23 cellular contexts compared by ENCODE assay signal in the genomic region with DNA sequence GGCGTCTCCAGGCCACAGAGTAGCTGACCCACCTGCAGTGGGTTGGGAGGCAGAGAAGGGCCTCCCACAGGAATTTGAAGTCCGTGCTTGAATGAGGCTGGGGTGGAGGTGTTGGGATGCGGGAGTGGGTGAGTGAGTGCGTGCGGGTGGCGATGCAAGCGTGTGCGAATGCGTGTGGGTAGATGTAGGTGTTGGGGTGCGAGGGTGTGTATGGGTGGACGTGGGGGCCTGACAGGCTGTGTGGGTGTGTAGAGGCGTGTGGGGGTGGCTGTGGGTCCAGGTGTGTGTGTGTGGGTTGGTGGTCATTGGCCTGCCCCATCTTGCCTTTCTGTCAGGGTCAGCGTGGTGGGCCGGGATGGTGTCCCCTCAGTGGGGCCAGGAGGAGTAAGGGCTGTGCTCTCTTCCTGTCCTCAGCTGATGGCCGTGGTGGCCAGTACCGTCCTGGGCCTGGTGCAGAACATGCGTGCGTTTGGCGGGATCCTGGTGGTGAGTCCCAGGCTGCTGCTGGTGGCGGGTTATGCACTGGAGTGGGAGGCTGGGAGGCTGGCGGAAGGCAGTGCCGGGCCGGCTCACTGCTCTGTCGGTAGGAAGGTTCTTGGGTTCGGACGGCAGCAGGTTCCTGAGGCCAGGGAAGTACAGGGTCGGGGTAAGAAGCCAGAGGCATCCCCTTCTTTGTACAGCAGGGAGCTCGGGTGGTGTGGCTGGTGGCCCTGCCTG. TPM values are rescaled to one million over a fixed set of nuclear protein-coding genes. Genes with fewer than 3 reads are reported as not detected.
DNase-seq lines count a peak whose midpoint lies in the region; ATAC-seq, FAIRE-seq and TF ChIP-seq lines count a peak whose summit lies in the region.
"Had no signal": no experiment of that assay in that cellular context is flagged by ENCODE, and none has a peak within 500 bp of the region (broad histone marks: within the 10 kb centered on the region; RNA-seq: fewer than 3 reads in every experiment).

No MANE protein-coding gene starts in this region.

- TF ChIP-seq EP300 in GM12878 (IDR thresholded peaks at IDR 0.05; ENCODE audit: borderline replicate concordance in 1 of 2, control insufficient read depth in 1 of 2, low read depth in 2 of 2, low read length in 2 of 2): no peak

- H3K4me3 Mint-ChIP-seq in glutamatergic neuron (ENCODE audit: unreplicated experiment): no peak overlapping the region
- no peak overlapping the region for H3K4me3 Mint-ChIP-seq in stimulated activated memory B cell treated with anti-CD40 and anti-IgM and Interleukin-4, amounts not matched to agents 10 μg/mL and 1 μg/mL and 100 μg/mL, for 72 hours
- H3K4me3 Mint-ChIP-seq: CD4-positive, alpha-beta memory T cell; H9; IgD-negative memory B cell had no signal

- TF ChIP-seq RAD21 in GM12878 (IDR thresholded peaks at IDR 0.05; ENCODE audit: insufficient read depth, low read depth, low read length): no peak

- peak overlapping the region; percentile 62 for H3K27ac Mint-ChIP-seq in glutamatergic neuron (ENCODE audit: unreplicated experiment)
- H3K27ac Mint-ChIP-seq in stimulated activated memory B cell treated with anti-CD40 and anti-IgM and Interleukin-4, amounts not matched to agents 10 μg/mL and 1 μg/mL and 100 μg/mL, for 72 hours: peak overlapping the region; percentile 8

- in situ Hi-C loops in GM12878 (cut with MboI): loop anchor here (10.0 kb wide), 1 partner anchor 449 kb away; no protein-coding TSS in a partner anchor

- no peaks in the 10 kb centered on the region for H3K27me3 ChIP-seq in GM12878 (replicated peaks in 1 of 2; ENCODE audit: control insufficient read depth in 2 of 2, insufficient read depth in 2 of 2, low read length in 1 of 2)
- H3K27me3 ChIP-seq: BLaER1 had no signal

- WGBS in GM12878 (ENCODE audit: insufficient coverage, insufficient replicate concordance, low lambda C conversion rate, missing lambda C conversion rate): 81% methylated on average over 26 of the region's 28 CpGs

- peaks cover 17% of the 10 kb centered on the region for H3K4me1 Mint-ChIP-seq in glutamatergic neuron (ENCODE audit: low read depth, unreplicated experiment)
- H3K4me1 Mint-ChIP-seq in stimulated activated memory B cell treated with anti-CD40 and anti-IgM and Interleukin-4, amounts not matched to agents 10 μg/mL and 1 μg/mL and 100 μg/mL, for 72 hours: peaks cover 23% of the 10 kb centered on the region

- peaks cover 2% of the 10 kb centered on the region for H3K9me3 Mint-ChIP-seq in glutamatergic neuron (ENCODE audit: unreplicated experiment)
- no peaks in the 10 kb centered on the region for H3K9me3 Mint-ChIP-seq in stimulated activated memory B cell treated with anti-CD40 and anti-IgM and Interleukin-4, amounts not matched to agents 10 μg/mL and 1 μg/mL and 100 μg/mL, for 72 hours
- H3K9me3 Mint-ChIP-seq: CD4-positive, alpha-beta memory T cell; H9; IgD-negative memory B cell had no signal

- FAIRE-seq in GM12878 (lab: Jason Lieb, UNC): no peak
- FAIRE-seq: GM12892, GM18507, GM19239 had no signal

- no peak overlapping the region for H3K4me2 ChIP-seq in GM12878 (ENCODE audit: control insufficient read depth, insufficient read depth)
- H3K4me2 ChIP-seq: BLaER1 had no signal

- RAD21 ChIA-PET in GM12878 (lab: Charles Lee; ENCODE audit: unreplicated experiment): no interaction called here

- DNase-seq in GM12878 (ENCODE audit: low read depth, low spot score) (no peak), glutamatergic neuron (peak; percentile 19), cerebellar nuclear complex (lab: John Stamatoyannopoulos, UW) (no peak)
- DNase-seq: CD4-positive, alpha-beta memory T cell; H9; Karpas-422; MV-4-11; NCI-H1694; NCI-H2081; NCI-H2171; NCI-H345; NCI-H524 treated with DMSO at 0.1 percent for 48 hours; OCI-M1; Right ventricle myocardium superior had no signal

- TF ChIP-seq CTCF in HEK293 (tag by site-specific recombination; IDR thresholded peaks at IDR 0.05) (no peak), GM12878 (IDR thresholded peaks at IDR 0.05 in 2 of 3, conservative IDR thresholded peaks at IDR 0.05 in 1 of 3; ENCODE audit: control insufficient read depth in 2 of 3, extremely low read depth in 1 of 3, insufficient read depth in 1 of 3, low read depth in 3 of 3, low read length in 3 of 3) (no peak), glutamatergic neuron (IDR thresholded peaks at IDR 0.05; ENCODE audit: partially characterized antibody, unreplicated experiment) (no peak)

- no peak overlapping the region for H2AFZ ChIP-seq in GM12878 (ENCODE audit: control insufficient read depth, low read depth, low read length)

- H3K9me3 ChIP-seq in HEK293 (ENCODE audit: control insufficient read depth, insufficient read depth, low read depth, low read length) (no peaks in the 10 kb centered on the region), GM12878 (replicated peaks; ENCODE audit: control insufficient read depth, insufficient read depth, low read length) (no peaks in the 10 kb centered on the region)
- H3K9me3 ChIP-seq: BLaER1 had no signal

- H3K4me3 ChIP-seq in HEK293 (ENCODE audit: low read depth, low read length): no peak overlapping the region
- H3K4me3 ChIP-seq in GM12878: no peak overlapping the region
- H3K4me3 ChIP-seq: BLaER1 had no signal

- H3K36me3 Mint-ChIP-seq in glutamatergic neuron (ENCODE audit: unreplicated experiment): no peaks in the 10 kb centered on the region
- peaks cover 48% of the 10 kb centered on the region for H3K36me3 Mint-ChIP-seq in stimulated activated memory B cell treated with anti-CD40 and anti-IgM and Interleukin-4, amounts not matched to agents 10 μg/mL and 1 μg/mL and 100 μg/mL, for 72 hours
- H3K36me3 Mint-ChIP-seq: IgD-negative memory B cell had no signal

- CTCF ChIA-PET in HEK293 (lab: Yijun Ruan, JAX): interaction anchor here (0.6 to 0.7 kb wide), 2 partner anchors 344 to 784 kb away, joined by 3 read pairs; no protein-coding TSS in a partner anchor
- CTCF ChIA-PET in GM12878 (lab: Yijun Ruan, JAX): no interaction called here

- H3K4me1 ChIP-seq in HEK293 (ENCODE audit: control insufficient read depth, insufficient read depth, low read length) (no peaks in the 10 kb centered on the region), GM12878 (ENCODE audit: control insufficient read depth, insufficient read depth, low read length) (no peaks in the 10 kb centered on the region)

- no peak for ATAC-seq in GM12878
- ATAC-seq in stimulated activated memory B cell treated with anti-CD40 and anti-IgM and Interleukin-4, amounts not matched to agents 10 μg/mL and 1 μg/mL and 100 μg/mL, for 72 hours: no peak
- ATAC-seq in HG03159 (IDR thresholded peaks at IDR 0.05; ENCODE audit: unreplicated experiment): no peak
- no peak for ATAC-seq in SK-N-SH treated with all-trans-retinoic acid at 6 μM for 48 hours

- TF ChIP-seq POLR2A in GM12878 (IDR thresholded peaks at IDR 0.05; ENCODE audit: low read depth, low read length): 0 out of 2 replicates have a peak, but pooled peaks have one; percentile 42

- POLR2A ChIA-PET in HEK293 (lab: Yijun Ruan, JAX) (no interaction called here), GM12878 (lab: Charles Lee) (no interaction called here)

- no peaks in the 10 kb centered on the region for H3K79me2 ChIP-seq in GM12878 (ENCODE audit: control insufficient read depth, insufficient read depth, low read length)

- H3K27me3 Mint-ChIP-seq in glutamatergic neuron (ENCODE audit: unreplicated experiment): peaks cover 11% of the 10 kb centered on the region
- H3K27me3 Mint-ChIP-seq in stimulated activated memory B cell treated with anti-CD40 and anti-IgM and Interleukin-4, amounts not matched to agents 10 μg/mL and 1 μg/mL and 100 μg/mL, for 72 hours: no peaks in the 10 kb centered on the region
- H3K27me3 Mint-ChIP-seq: CD4-positive, alpha-beta memory T cell; IgD-negative memory B cell had no signal

- SMC1A ChIA-PET in GM12878 (lab: Charles Lee; ENCODE audit: uncharacterized antibody, unreplicated experiment): no interaction called here

- H3K27ac ChIP-seq in HEK293 (ENCODE audit: extremely low read depth, low read depth, low read length): no peak overlapping the region
- no peak overlapping the region for H3K27ac ChIP-seq in GM12878 (ENCODE audit: control insufficient read depth, insufficient read depth)
- H3K27ac ChIP-seq: BLaER1 had no signal

- H3K9ac ChIP-seq in GM12878 (ENCODE audit: control insufficient read depth, insufficient read depth, low read length): no peak overlapping the region
- H3K9ac ChIP-seq: BLaER1 had no signal

- peaks cover 0 to 45% of the 10 kb centered on the region in 2 experiments; a peak in 1 of 3 replicates for H3K36me3 ChIP-seq in HEK293 (ENCODE audit: control insufficient read depth in 2 of 2, insufficient read depth in 1 of 2, low read length in 2 of 2)
- H3K36me3 ChIP-seq in GM12878 (ENCODE audit: control insufficient read depth in 2 of 2, insufficient read depth in 2 of 2, low read length in 1 of 2): peaks cover 3 to 4% of the 10 kb centered on the region in 2 experiments; a peak in 3 of 4 replicates

- no peaks in the 10 kb centered on the region for H4K20me1 ChIP-seq in GM12878 (ENCODE audit: control insufficient read depth, insufficient read depth)

- BruUV-seq in GM12878 (replicated peaks; lab: Mats Ljungman, UMichigan): no TSS peak

- intact Hi-C loops in GM12878 (cut with micrococcal nuclease; ENCODE audit: unreplicated experiment): no loop called here

TF ChIP-seq in HEK293, 187 proteins besides CTCF, POLR2A, EP300 and RAD21 (continues in another document):
- TF ChIP-seq KLF1 (tag by site-specific recombination; IDR thresholded peaks at IDR 0.05): no peak

TF ChIP-seq in SK-N-SH treated with all-trans-retinoic acid at 6 μM for 48 hours, 23 proteins besides CTCF, POLR2A, EP300 and RAD21:
- no peak for TF ChIP-seq ZFP30 (CRISPR knock-in tag; IDR thresholded peaks at IDR 0.05)

RNA-seq across cellular contexts. Expression of a gene that starts 35.0 kb away (rescaled TPM):
- 108 and 127 TPM in 2 replicates for total RNA-seq in GM12878 (2013; cell fraction: nucleolus; rRNA removed)
- total RNA-seq in GM12878 (2014; rRNA removed) (8.2 and 10.4 TPM in 2 replicates), GM12878 (2014; rRNA removed; fragmentation: Illumina TruSeq; extraction: Trizol) (5.7 and 6.5 TPM in 2 replicates), GM12878 (2021) (16.3 and 18.4 TPM in 2 replicates), glutamatergic neuron (ENCODE audit: unreplicated experiment) (17.2 TPM)
- polyA plus RNA-seq in GM12878 (2011; ENCODE audit: low read depth): 6.3 TPM
- polyA plus RNA-seq in GM12878 (2011; rRNA removed) (11.9 and 18.3 TPM in 2 replicates), GM12878 (2014; fragmentation: Illumina TruSeq; extraction: Trizol) (6.2 and 8.3 TPM in 2 replicates), GM12878 (2014; fragmentation: Nextera tagmentation; extraction: Ambion mirVana) (1 to 10 TPM; 1.7 to 2.4 TPM), GM12878 (2014; rRNA removed) (13.5 and 16.2 TPM in 2 replicates), GM12878 (2016; fragmentation: Nextera tagmentation; extraction: Ambion mirVana) (1 to 10 TPM; 7.9 to 8.5 TPM)
- 15.3 and 17.0 TPM in 2 replicates for polyA plus RNA-seq in GM12878 (2011; cell fraction: cytosol; rRNA removed)
- polyA plus RNA-seq in GM12878 (2011; cell fraction: nucleus; rRNA removed): 127 and 138 TPM in 2 replicates
- polyA plus RNA-seq in GM12878 (2012): 10.9 and 14.3 TPM in 2 replicates
- 13.0 and 19.8 TPM in 2 replicates for polyA minus RNA-seq in GM12878 (2011; rRNA and poly(A)+ RNA removed)
- 4.8 and 6.2 TPM in 2 replicates for polyA minus RNA-seq in GM12878 (2011; cell fraction: cytosol; rRNA and poly(A)+ RNA removed)
- 30.7 and 43.1 TPM in 2 replicates for polyA minus RNA-seq in GM12878 (2011; cell fraction: nucleus; rRNA and poly(A)+ RNA removed)
